ENCODE assay signal across 28 cellular contexts in genomic region chr6:118546164-118546929, GRCh38. TPM values are rescaled to one million over a fixed set of nuclear protein-coding genes. Genes with fewer than 3 reads are reported as not detected.
DNase-seq lines count a peak whose midpoint lies in the region; ATAC-seq, FAIRE-seq and TF ChIP-seq lines count a peak whose summit lies in the region.
"Had no signal": no experiment of that assay in that cellular context is flagged by ENCODE, and none has a peak within 500 bp of the region (broad histone marks: within the 10 kb centered on the region; RNA-seq: fewer than 3 reads in every experiment).

No MANE protein-coding gene starts in this region.

- no peaks in the 10 kb centered on the region for H3K9me3 ChIP-seq in muscle layer of duodenum (ENCODE audit: control insufficient read depth in 1 of 2, low read length in 2 of 2)
- H3K9me3 ChIP-seq in tibial artery = no peaks in the 10 kb centered on the region
- H3K9me3 ChIP-seq in pancreas = no peaks in the 10 kb centered on the region
- H3K9me3 ChIP-seq: neutrophil, prostate gland had no signal

- 43 to 50% methylated on average over 4 of the region's 4 CpGs for WGBS in pancreas, 2 donors

- H3K27ac Mint-ChIP-seq in activated T-cell treated with anti-CD3 and anti-CD28 coated beads, Interleukin-2, amount 50 U/mL, for 24 hours = peak overlapping the region; percentile 4
- peak overlapping the region; percentile 62 for H3K27ac Mint-ChIP-seq in activated T-helper 17 cell treated with anti-CD3 and anti-CD28 coated beads, Interleukin-2, amount 50 U/mL, for 72 hours
- H3K27ac Mint-ChIP-seq: activated naive CD8-positive, alpha-beta T cell treated with anti-CD3 and anti-CD28 coated beads, Interleukin-2, amount 10 ng/mL, durations not matched to agents 7 days and 5 days had no signal

- ATAC-seq in activated T-helper 17 cell treated with anti-CD3 and anti-CD28 coated beads, Interleukin-2, amount 50 U/mL, for 72 hours (replicated peaks) = peak; percentile 72
- no peak for ATAC-seq in pancreas

- H3K27me3 ChIP-seq in muscle layer of duodenum (ENCODE audit: low read depth, low read length) (no peaks in the 10 kb centered on the region), tibial artery (no peaks in the 10 kb centered on the region), pancreas (no peaks in the 10 kb centered on the region)
- H3K27me3 ChIP-seq: dorsolateral prefrontal cortex, neutrophil had no signal

- intact Hi-C loops in tibial artery (cut with DNase I; ENCODE audit: low total_unique reads) (no loop called here), pancreas (cut with DNase I) (no loop called here)

- no peak for DNase-seq in activated T-cell treated with anti-CD3 and anti-CD28 coated beads, Interleukin-2, amount 50 U/mL, for 24 hours
- DNase-seq in activated T-cell treated with anti-CD3 and anti-CD28 coated beads, Interleukin-2, amount 50 U/mL, for 48 hours = no peak
- DNase-seq in tibial artery (no peak), OCI-M2 (lab: John Stamatoyannopoulos, UW; ENCODE audit: unreplicated experiment) (no peak), pancreas (no peak)
- no peak for DNase-seq in stimulated activated CD4-positive, alpha-beta T cell treated with anti-CD3 and anti-CD28 coated beads, Interleukin-2, amount 100 ng/mL, for 24 hours
- DNase-seq: activated CD4-positive, alpha-beta T cell treated with anti-CD3 and anti-CD28 coated beads, Interleukin-2, amount 50 U/mL, for 4 hours; activated CD8-positive, alpha-beta memory T cell treated with anti-CD3 and anti-CD28 coated beads, Interleukin-2, amount 50 U/mL, for 48 hours; activated gamma-delta T cell; activated naive CD8-positive, alpha-beta T cell treated with anti-CD3 and anti-CD28 coated beads, Interleukin-2, amount 10 ng/mL, durations not matched to agents 7 days and 5 days; CD4-positive, alpha-beta memory T cell; cerebellar nuclear complex; dorsolateral prefrontal cortex; NCI-H1092 treated with DMSO at 0.1 percent for 48 hours; NCI-H187 treated with DMSO at 0.1 percent for 48 hours; NCI-H2171 treated with DMSO at 0.1 percent for 48 hours; NCI-H526; stimulated activated CD4-positive, alpha-beta T cell treated with anti-CD3 and anti-CD28 coated beads, Interleukin-1b, Interleukin-23, amount 100 ng/mL, for 48 hours; substantia nigra; T1000 had no signal

- peaks cover 25% of the 10 kb centered on the region for H3K36me3 Mint-ChIP-seq in activated T-cell treated with anti-CD3 and anti-CD28 coated beads, Interleukin-2, amount 50 U/mL, for 24 hours (ENCODE audit: low read depth)
- H3K36me3 Mint-ChIP-seq in activated T-helper 17 cell treated with anti-CD3 and anti-CD28 coated beads, Interleukin-2, amount 50 U/mL, for 72 hours (ENCODE audit: low read depth) = peaks cover 7% of the 10 kb centered on the region

- peaks cover 76% of the 10 kb centered on the region for H3K4me1 Mint-ChIP-seq in activated T-cell treated with anti-CD3 and anti-CD28 coated beads, Interleukin-2, amount 50 U/mL, for 24 hours (ENCODE audit: low read depth)
- peaks cover 17% of the 10 kb centered on the region for H3K4me1 Mint-ChIP-seq in activated T-helper 17 cell treated with anti-CD3 and anti-CD28 coated beads, Interleukin-2, amount 50 U/mL, for 72 hours

- no peak for FAIRE-seq in pancreas (lab: Jason Lieb, UNC)
- FAIRE-seq: endothelial cell of umbilical vein, GM12891 had no signal

- H3K4me3 Mint-ChIP-seq in activated T-cell treated with anti-CD3 and anti-CD28 coated beads, Interleukin-2, amount 50 U/mL, for 24 hours = no peak overlapping the region
- peak overlapping the region; percentile 6 for H3K4me3 Mint-ChIP-seq in activated T-helper 17 cell treated with anti-CD3 and anti-CD28 coated beads, Interleukin-2, amount 50 U/mL, for 72 hours
- H3K4me3 Mint-ChIP-seq: activated naive CD8-positive, alpha-beta T cell treated with anti-CD3 and anti-CD28 coated beads, Interleukin-2, amount 10 ng/mL, durations not matched to agents 7 days and 5 days; CD4-positive, alpha-beta memory T cell had no signal

- H3K36me3 ChIP-seq in muscle layer of duodenum (ENCODE audit: control insufficient read depth in 1 of 2, insufficient read depth in 2 of 2, low read length in 2 of 2) = no peaks in the 10 kb centered on the region
- peaks cover 0 to 14% (median 0%) of the 10 kb centered on the region in 3 donors for H3K36me3 ChIP-seq in tibial artery
- no peaks in the 10 kb centered on the region for H3K36me3 ChIP-seq in pancreas
- H3K36me3 ChIP-seq: neutrophil, prostate gland had no signal

- peak overlapping the region; percentile 72 for H3K27ac ChIP-seq in muscle layer of duodenum (ENCODE audit: low read length)
- peak overlapping the region; percentile 82 to 84 for H3K27ac ChIP-seq in tibial artery
- H3K27ac ChIP-seq in pancreas = no peak overlapping the region
- H3K27ac ChIP-seq: dorsolateral prefrontal cortex, neutrophil, prostate gland had no signal

- H3K4me3 ChIP-seq in muscle layer of duodenum (ENCODE audit: low read depth in 1 of 2, low read length in 2 of 2) (peak overlapping the region in 1 of 2 donors; percentile 24), tibial artery (peak overlapping the region; percentile 58 to 59), pancreas (no peak overlapping the region)
- H3K4me3 ChIP-seq: dorsolateral prefrontal cortex, prostate gland, smooth muscle cell had no signal

- TF ChIP-seq CTCF in tibial artery (IDR thresholded peaks at IDR 0.05) (no peak), pancreas (IDR thresholded peaks at IDR 0.05) (no peak)

- H3K4me1 ChIP-seq in muscle layer of duodenum (ENCODE audit: control insufficient read depth in 1 of 2, insufficient read depth in 2 of 2, low read length in 2 of 2) (no peaks in the 10 kb centered on the region), tibial artery (peaks cover 0 to 52% (median 4%) of the 10 kb centered on the region in 4 donors), pancreas (peaks cover 0 to 10% (median 0%) of the 10 kb centered on the region in 3 donors)
- H3K4me1 ChIP-seq: prostate gland had no signal

- no peaks in the 10 kb centered on the region for H3K9me3 Mint-ChIP-seq in activated T-cell treated with anti-CD3 and anti-CD28 coated beads, Interleukin-2, amount 50 U/mL, for 24 hours
- no peaks in the 10 kb centered on the region for H3K9me3 Mint-ChIP-seq in activated T-helper 17 cell treated with anti-CD3 and anti-CD28 coated beads, Interleukin-2, amount 50 U/mL, for 72 hours
- H3K9me3 Mint-ChIP-seq: CD4-positive, alpha-beta memory T cell had no signal

- H3K27me3 Mint-ChIP-seq in activated T-cell treated with anti-CD3 and anti-CD28 coated beads, Interleukin-2, amount 50 U/mL, for 24 hours = no peaks in the 10 kb centered on the region
- H3K27me3 Mint-ChIP-seq in activated T-helper 17 cell treated with anti-CD3 and anti-CD28 coated beads, Interleukin-2, amount 50 U/mL, for 72 hours = no peaks in the 10 kb centered on the region
- H3K27me3 Mint-ChIP-seq: activated naive CD8-positive, alpha-beta T cell treated with anti-CD3 and anti-CD28 coated beads, Interleukin-2, amount 10 ng/mL, durations not matched to agents 7 days and 5 days; CD4-positive, alpha-beta memory T cell had no signal

RNA-seq across cellular contexts. Expression of gene PLN, which starts 1.7 kb away (rescaled TPM):
- under 1 TPM; 0.16 to 0.52 TPM for total RNA-seq in activated T-helper 17 cell treated with anti-CD3 and anti-CD28 coated beads, Interleukin-2, amount 50 U/mL, for 72 hours
- 1 to 10 TPM in 1 of 6 donors, under 1 TPM in 5; 0.09 to 1.1 (median 0.52) TPM for total RNA-seq in pancreas
- 1 to 10 TPM; 2.1 to 2.8 TPM for polyA plus RNA-seq in pancreas
- total RNA-seq: activated naive CD8-positive, alpha-beta T cell treated with anti-CD3 and anti-CD28 coated beads, Interleukin-2, amount 10 ng/mL, durations not matched to agents 7 days and 5 days; CD4-positive, alpha-beta memory T cell; endothelial cell of umbilical vein; HT-29 had no signal
- polyA plus RNA-seq: endothelial cell of umbilical vein had no signal

Comparison
In these comparisons a context has a peak if more than half of its experiments do, and no peak if none do; other contexts are left out.
1. H3K27ac ChIP-seq: peak in muscle layer of duodenum (single experiment) and tibial artery (2 of 2); none in pancreas (0 of 4).
2. H3K4me3 ChIP-seq: peak in tibial artery (2 of 2); none in pancreas (0 of 4).